16 cellular contexts compared by ENCODE assay signal in genomic region chr7:2229467-2229866, GRCh38. TPM values are rescaled to one million over a fixed set of nuclear protein-coding genes. Genes with fewer than 3 reads are reported as not detected.
DNase-seq lines count a peak whose midpoint lies in the region; ATAC-seq and TF ChIP-seq lines count a peak whose summit lies in the region.
"Had no signal": no experiment of that assay in that cellular context is flagged by ENCODE, and none has a peak within 500 bp of the region (broad histone marks: within the 10 kb centered on the region; RNA-seq: fewer than 3 reads in every experiment).

No MANE protein-coding gene starts in this region.

- H3K4me1 Mint-ChIP-seq in memory B cell, result peaks cover 9% of the 10 kb centered on the region
- peaks cover 34% of the 10 kb centered on the region for H3K4me1 Mint-ChIP-seq in stimulated activated effector memory CD8-positive, alpha-beta T cell treated with anti-CD3 and anti-CD28 coated beads, Interleukin-12 subunit alpha, Interleukin-12 subunit beta, amount 100 ng/mL, for 72 hours

- no peaks in the 10 kb centered on the region for H3K9me3 ChIP-seq in heart right ventricle
- no peaks in the 10 kb centered on the region for H3K9me3 ChIP-seq in body of pancreas
- H3K9me3 ChIP-seq: HAP-1 had no signal

- TF ChIP-seq POLR2A in body of pancreas (IDR thresholded peaks at IDR 0.05), result no peak

- POLR2A ChIA-PET in RWPE1 (lab: Yijun Ruan, JAX; ENCODE audit: low non-redundant PET), result no interaction called here

- H3K4me3 ChIP-seq in heart right ventricle (no peak overlapping the region), body of pancreas (no peak overlapping the region)
- H3K4me3 ChIP-seq: HAP-1 had no signal

- peaks cover 0 to 66% (median 8%) of the 10 kb centered on the region in 9 donors for H3K36me3 ChIP-seq in heart right ventricle
- H3K36me3 ChIP-seq in body of pancreas (replicated peaks in 1 of 2; ENCODE audit: insufficient read depth in 1 of 2, low read depth in 2 of 2), result no peaks in the 10 kb centered on the region

- peak overlapping the region; percentile 35 for H3K27ac Mint-ChIP-seq in memory B cell
- no peak overlapping the region for H3K27ac Mint-ChIP-seq in stimulated activated effector memory CD8-positive, alpha-beta T cell treated with anti-CD3 and anti-CD28 coated beads, Interleukin-12 subunit alpha, Interleukin-12 subunit beta, amount 100 ng/mL, for 72 hours
- H3K27ac Mint-ChIP-seq: IgD-negative memory B cell had no signal

- no peaks in the 10 kb centered on the region for H3K9me3 Mint-ChIP-seq in memory B cell
- H3K9me3 Mint-ChIP-seq in stimulated activated effector memory CD8-positive, alpha-beta T cell treated with anti-CD3 and anti-CD28 coated beads, Interleukin-12 subunit alpha, Interleukin-12 subunit beta, amount 100 ng/mL, for 72 hours, result no peaks in the 10 kb centered on the region
- H3K9me3 Mint-ChIP-seq: IgD-negative memory B cell had no signal

- no peak overlapping the region for H3K4me3 Mint-ChIP-seq in memory B cell
- no peak overlapping the region for H3K4me3 Mint-ChIP-seq in stimulated activated effector memory CD8-positive, alpha-beta T cell treated with anti-CD3 and anti-CD28 coated beads, Interleukin-12 subunit alpha, Interleukin-12 subunit beta, amount 100 ng/mL, for 72 hours
- H3K4me3 Mint-ChIP-seq: CD14-positive monocyte had no signal

- peak; percentile 11 for DNase-seq in Right ventricle myocardium inferior (ENCODE audit: missing footprints)
- no peak for DNase-seq in heart right ventricle
- DNase-seq in RWPE1 (ENCODE audit: low spot score), result no peak
- DNase-seq in memory B cell (ENCODE audit: low spot score in 2 of 2), result no peak
- DNase-seq in body of pancreas, result no peak
- DNase-seq in stimulated activated effector memory CD8-positive, alpha-beta T cell treated with anti-CD3 and anti-CD28 coated beads, Interleukin-12 subunit alpha, Interleukin-12 subunit beta, amount 100 ng/mL, for 72 hours (ENCODE audit: low spot score in 2 of 2), result no peak
- no peak for DNase-seq in AG08396 (ENCODE audit: low spot score)
- DNase-seq: NCI-H1417, NCI-H2029, NCI-H2171, NCI-H446, NCI-H69, SIG-M5 had no signal

- H3K27me3 Mint-ChIP-seq in memory B cell, result no peaks in the 10 kb centered on the region
- H3K27me3 Mint-ChIP-seq: IgD-negative memory B cell had no signal

- intact Hi-C loops in Right ventricle myocardium inferior (cut with DNase I), result no loop called here
- intact Hi-C loops in heart right ventricle (cut with DNase I), result no loop called here
- intact Hi-C loops in body of pancreas (cut with DNase I), result no loop called here

- no peak overlapping the region for H3K27ac ChIP-seq in heart right ventricle
- peak overlapping the region; percentile 10 for H3K27ac ChIP-seq in RWPE1
- H3K27ac ChIP-seq in body of pancreas, result no peak overlapping the region

- ATAC-seq in Right ventricle myocardium inferior (no peak), heart right ventricle (no peak), memory B cell (ENCODE audit: low read depth) (no peak), body of pancreas (no peak)
- ATAC-seq in stimulated activated effector memory CD8-positive, alpha-beta T cell treated with anti-CD3 and anti-CD28 coated beads, Interleukin-12 subunit alpha, Interleukin-12 subunit beta, amount 100 ng/mL, for 72 hours, result no peak

- H3K36me3 Mint-ChIP-seq in memory B cell, result peaks cover 17% of the 10 kb centered on the region
- H3K36me3 Mint-ChIP-seq in stimulated activated effector memory CD8-positive, alpha-beta T cell treated with anti-CD3 and anti-CD28 coated beads, Interleukin-12 subunit alpha, Interleukin-12 subunit beta, amount 100 ng/mL, for 72 hours, result peaks cover 54% of the 10 kb centered on the region

- TF ChIP-seq CTCF in heart right ventricle (IDR thresholded peaks at IDR 0.05), result no peak
- no peak for TF ChIP-seq CTCF in RWPE1 (conservative IDR thresholded peaks at IDR 0.05; ENCODE audit: low read depth)
- TF ChIP-seq CTCF in body of pancreas (IDR thresholded peaks at IDR 0.05), result no peak

- CTCF ChIA-PET in RWPE1 (lab: Yijun Ruan, JAX), result no interaction called here

- H3K4me1 ChIP-seq in heart right ventricle, result peaks cover 8 to 32% (median 29%) of the 10 kb centered on the region in 9 donors
- peaks cover 21% of the 10 kb centered on the region for H3K4me1 ChIP-seq in body of pancreas

- WGBS in heart right ventricle, 2 donors, result 93 to 94% methylated on average over 7 of the region's 7 CpGs
- 91 to 100% methylated on average over 5 to 7 of the region's 7 CpGs for WGBS in body of pancreas, 2 donors

- H3K27me3 ChIP-seq in heart right ventricle (no peaks in the 10 kb centered on the region), body of pancreas (no peaks in the 10 kb centered on the region)

RNA-seq across cellular contexts. Expression of gene MAD1L1, which starts 3.3 kb away (rescaled TPM):
- total RNA-seq in Right ventricle myocardium inferior, result 19.1 TPM
- total RNA-seq in heart right ventricle, result 10 to 100 TPM; 13.8 to 22.4 (median 18.7) TPM
- 10 to 100 TPM; 30.4 to 46.8 TPM for polyA plus RNA-seq in heart right ventricle
- 10 to 100 TPM; 14.0 to 66.9 TPM for total RNA-seq in body of pancreas

RNA-seq across cellular contexts. Expression of gene MRM2, which starts 12.5 kb away (rescaled TPM):
- 20.7 TPM for total RNA-seq in Right ventricle myocardium inferior
- total RNA-seq in heart right ventricle, result 10 to 100 TPM; 16.5 to 22.2 (median 19.6) TPM
- 10 to 100 TPM; 14.2 to 25.0 TPM for polyA plus RNA-seq in heart right ventricle
- 1 to 10 TPM; 7.6 to 8.8 TPM for total RNA-seq in body of pancreas

RNA-seq across cellular contexts. Expression of gene NUDT1, which starts 12.6 kb away (rescaled TPM):
- total RNA-seq in Right ventricle myocardium inferior (13.6 TPM), heart right ventricle (10 to 100 TPM in 8 of 10 donors, 1 to 10 TPM in 2; 7.7 to 15.8 (median 11.9) TPM), body of pancreas (10 to 100 TPM in 1 of 2 donors, not detected in 1; 26.2 TPM)
- 10 to 100 TPM; 16.1 to 35.8 TPM for polyA plus RNA-seq in heart right ventricle
